Comparison of ENCODE assay signal across 1 cellular context in genomic region chr6:111604259-111605099, GRCh38.
TF ChIP-seq lines count a peak whose summit lies in the region.

No MANE protein-coding gene starts in this region.

TF ChIP-seq in K562, 482 proteins besides CTCF, POLR2A, EP300 and RAD21 (continued from another document and continues in another):
- 0 out of 4 replicates have a peak, but pooled peaks of 1 of the 2 experiments have one; percentile 39 for TF ChIP-seq MNT (conservative IDR thresholded peaks at IDR 0.05)
- no peak for TF ChIP-seq GTF2A2 (tag; IDR thresholded peaks at IDR 0.05)
- TF ChIP-seq ZNF316 (IDR thresholded peaks at IDR 0.05): no peak
- TF ChIP-seq EZH2 (IDR thresholded peaks at IDR 0.05; ENCODE audit: borderline replicate concordance, low read depth, low read length): no peak
- no peak for TF ChIP-seq SNAPC5 (CRISPR knock-in tag; IDR thresholded peaks at IDR 0.05)
- TF ChIP-seq CHD2 (IDR thresholded peaks at IDR 0.05; ENCODE audit: low read depth, low read length): no peak
- no peak for TF ChIP-seq RHOXF2B (CRISPR knock-in tag; conservative IDR thresholded peaks at IDR 0.05)
- TF ChIP-seq ZNF398 (CRISPR knock-in tag; IDR thresholded peaks at IDR 0.05): no peak
- TF ChIP-seq ZNF512 (tag; IDR thresholded peaks at IDR 0.05): no peak
- no peak for TF ChIP-seq RAD51 (IDR thresholded peaks at IDR 0.05; ENCODE audit: borderline replicate concordance, low read depth)
- TF ChIP-seq NFRKB (IDR thresholded peaks at IDR 0.05; ENCODE audit: low read depth): no peak
- TF ChIP-seq TARDBP (IDR thresholded peaks at IDR 0.05): no peak
- TF ChIP-seq ZZZ3 (IDR thresholded peaks at IDR 0.05): no peak
- TF ChIP-seq HNRNPH1 (optimal IDR thresholded peaks at IDR 0.05; ENCODE audit: low read depth, low read length): no peak
- 0 out of 6 replicates have a peak, but pooled peaks of 1 of the 3 experiments have one; percentile 10 for TF ChIP-seq ZBTB11 (CRISPR knock-in tag; IDR thresholded peaks at IDR 0.05)
- TF ChIP-seq CGGBP1 (CRISPR knock-in tag; IDR thresholded peaks at IDR 0.05): no peak
- TF ChIP-seq MGA (IDR thresholded peaks at IDR 0.05): peak; percentile 79
- no peak for TF ChIP-seq E2F4 (CRISPR knock-in tag; IDR thresholded peaks at IDR 0.05; ENCODE audit: low read depth)
- TF ChIP-seq CBX1 (IDR thresholded peaks at IDR 0.05; ENCODE audit: low read depth): no peak
- TF ChIP-seq ZNF212 (CRISPR knock-in tag; IDR thresholded peaks at IDR 0.05): no peak
- peak in 1 of 2 experiments; percentile 56 for TF ChIP-seq E2F6 (IDR thresholded peaks at IDR 0.05; ENCODE audit: borderline replicate concordance in 1 of 2, extremely low read depth in 1 of 2, insufficient read depth in 1 of 2, insufficient read length in 1 of 2, low read depth in 1 of 2, low read length in 1 of 2, poor library complexity in 1 of 2, severe bottlenecking in 1 of 2)
- no peak for TF ChIP-seq ZNF354B (CRISPR knock-in tag; IDR thresholded peaks at IDR 0.05)
- 0 out of 2 replicates have a peak, but pooled peaks have one; percentile 35 for TF ChIP-seq ZNF740 (CRISPR knock-in tag; IDR thresholded peaks at IDR 0.05)
- TF ChIP-seq ZNF740 (tag; IDR thresholded peaks at IDR 0.05): no peak
- no peak for TF ChIP-seq TEAD1 (CRISPR knock-in tag; IDR thresholded peaks at IDR 0.05)
- no peak for TF ChIP-seq ARNT (IDR thresholded peaks at IDR 0.05)
- no peak for TF ChIP-seq CBX2 (IDR thresholded peaks at IDR 0.05; ENCODE audit: insufficient read depth, low read length, poor library complexity, severe bottlenecking)
- no peak for TF ChIP-seq NFATC3 (IDR thresholded peaks at IDR 0.05)
